8 cellular contexts compared by ENCODE assay signal in genomic region chr5:124906339-124907097, GRCh38.
DNase-seq lines count a peak whose midpoint lies in the region; ATAC-seq, FAIRE-seq and TF ChIP-seq lines count a peak whose summit lies in the region.

No MANE protein-coding gene starts in this region.

- H3K27me3 Mint-ChIP-seq in activated T-helper 1 cell treated with anti-CD3 and anti-CD28 coated beads, Interleukin-12 subunit alpha, Interleukin-12 subunit beta, Interleukin-2, Interleukin-4 antibody, amounts not matched to agents 30 ng/mL and 10 ng/mL and 1 ng/mL, durations not matched to agents 14 hours and 24 hours and 36 hours (ENCODE audit: insufficient read depth), result no peaks in the 10 kb centered on the region

- H3K4me3 ChIP-seq in brain microvascular endothelial cell (ENCODE audit: low read depth, low read length), result no peak overlapping the region
- peak overlapping the region in 1 of 2 donors; percentile 12 for H3K4me3 ChIP-seq in kidney (ENCODE audit: low read length in 2 of 2)

- H3K4me1 Mint-ChIP-seq in activated T-helper 1 cell treated with anti-CD3 and anti-CD28 coated beads, Interleukin-12 subunit alpha, Interleukin-12 subunit beta, Interleukin-2, Interleukin-4 antibody, amounts not matched to agents 30 ng/mL and 10 ng/mL and 1 ng/mL, durations not matched to agents 14 hours and 24 hours and 36 hours (ENCODE audit: low read depth), result peaks cover 26% of the 10 kb centered on the region

- intact Hi-C loops in kidney (cut with DNase I), result no loop called here
- intact Hi-C loops in activated T-helper 1 cell treated with anti-CD3 and anti-CD28 coated beads, Interleukin-12 subunit alpha, Interleukin-12 subunit beta, Interleukin-2, Interleukin-4 antibody, amounts not matched to agents 30 ng/mL and 10 ng/mL and 1 ng/mL, durations not matched to agents 14 hours and 24 hours and 36 hours (cut with micrococcal nuclease), result loop anchor here (10.0 kb wide), 2 partner anchors 308 to 322 kb away; no protein-coding TSS in a partner anchor

- no peaks in the 10 kb centered on the region for H3K27me3 ChIP-seq in brain microvascular endothelial cell (replicated peaks)

- FAIRE-seq in kidney (lab: Jason Lieb, UNC), result peak; percentile 42

- no peak overlapping the region for H3K4me3 Mint-ChIP-seq in activated T-helper 1 cell treated with anti-CD3 and anti-CD28 coated beads, Interleukin-12 subunit alpha, Interleukin-12 subunit beta, Interleukin-2, Interleukin-4 antibody, amounts not matched to agents 30 ng/mL and 10 ng/mL and 1 ng/mL, durations not matched to agents 14 hours and 24 hours and 36 hours

- H3K9ac ChIP-seq in kidney (ENCODE audit: low read length in 2 of 2), result no peak overlapping the region

- no peaks in the 10 kb centered on the region for H3K36me3 Mint-ChIP-seq in activated T-helper 1 cell treated with anti-CD3 and anti-CD28 coated beads, Interleukin-12 subunit alpha, Interleukin-12 subunit beta, Interleukin-2, Interleukin-4 antibody, amounts not matched to agents 30 ng/mL and 10 ng/mL and 1 ng/mL, durations not matched to agents 14 hours and 24 hours and 36 hours (ENCODE audit: low read depth)

- TF ChIP-seq CTCF in brain microvascular endothelial cell (IDR thresholded peaks at IDR 0.05; ENCODE audit: low read depth, low read length, missing control alignments) (peak; percentile 26), kidney (IDR thresholded peaks at IDR 0.05; ENCODE audit: borderline replicate concordance, extremely low read depth, insufficient read depth) (no peak)

- no peaks in the 10 kb centered on the region for H3K36me3 ChIP-seq in brain microvascular endothelial cell (replicated peaks)
- no peaks in the 10 kb centered on the region for H3K36me3 ChIP-seq in kidney (ENCODE audit: control insufficient read depth in 1 of 2, insufficient read depth in 2 of 2, low read length in 2 of 2)

- H3K27ac ChIP-seq in brain microvascular endothelial cell, result no peak overlapping the region
- peak overlapping the region; percentile 71 to 74 for H3K27ac ChIP-seq in kidney (ENCODE audit: low read depth in 2 of 2, low read length in 2 of 2)

- ATAC-seq in GM21526 (IDR thresholded peaks at IDR 0.05; ENCODE audit: low FRiP score, unreplicated experiment), result no peak

- H3K27ac Mint-ChIP-seq in activated T-helper 1 cell treated with anti-CD3 and anti-CD28 coated beads, Interleukin-12 subunit alpha, Interleukin-12 subunit beta, Interleukin-2, Interleukin-4 antibody, amounts not matched to agents 30 ng/mL and 10 ng/mL and 1 ng/mL, durations not matched to agents 14 hours and 24 hours and 36 hours, result no peak overlapping the region

- DNase-seq in COLO668 (lab: John Stamatoyannopoulos, UW; ENCODE audit: unreplicated experiment), result peak; percentile 28
- DNase-seq in NCI-H2029 treated with DMSO at 0.1 percent for 48 hours (lab: John Stamatoyannopoulos, UW), result peak; percentile 48
- peak; percentile 64 for DNase-seq in brain microvascular endothelial cell
- DNase-seq in kidney, result peak; percentile 82
- peak; percentile 85 for DNase-seq in stromal cell of bone marrow (ENCODE audit: low read depth)
- DNase-seq in AML-193 (lab: John Stamatoyannopoulos, UW), result no peak
- DNase-seq in activated T-helper 1 cell treated with anti-CD3 and anti-CD28 coated beads, Interleukin-12 subunit alpha, Interleukin-12 subunit beta, Interleukin-2, Interleukin-4 antibody, amounts not matched to agents 30 ng/mL and 10 ng/mL and 1 ng/mL, durations not matched to agents 14 hours and 24 hours and 36 hours (ENCODE audit: low spot score), result no peak

- H3K9me3 Mint-ChIP-seq in activated T-helper 1 cell treated with anti-CD3 and anti-CD28 coated beads, Interleukin-12 subunit alpha, Interleukin-12 subunit beta, Interleukin-2, Interleukin-4 antibody, amounts not matched to agents 30 ng/mL and 10 ng/mL and 1 ng/mL, durations not matched to agents 14 hours and 24 hours and 36 hours, result no peaks in the 10 kb centered on the region

- peaks cover 19 to 34% of the 10 kb centered on the region in 2 donors for H3K4me1 ChIP-seq in kidney (ENCODE audit: control insufficient read depth in 1 of 2, insufficient read depth in 1 of 2, low read depth in 1 of 2, low read length in 2 of 2)

- in situ Hi-C loops in brain microvascular endothelial cell (cut with HindIII; ENCODE audit: low pct_ligation_motif_present, low sequenced_read_pairs), result no loop called here

- H3K9me3 ChIP-seq in kidney (ENCODE audit: control insufficient read depth in 1 of 2, low read length in 2 of 2), result no peaks in the 10 kb centered on the region

Comparison
In these comparisons a context has a peak if more than half of its experiments do, and no peak if none do; other contexts are left out.
1. DNase-seq: peak in COLO668 (single experiment), NCI-H2029 treated with DMSO at 0.1 percent for 48 hours (single experiment), brain microvascular endothelial cell (single experiment), kidney (single experiment) and stromal cell of bone marrow (single experiment); none in AML-193 (0 of 2) and activated T-helper 1 cell treated with anti-CD3 and anti-CD28 coated beads, Interleukin-12 subunit alpha, Interleukin-12 subunit beta, Interleukin-2, Interleukin-4 antibody, amounts not matched to agents 30 ng/mL and 10 ng/mL and 1 ng/mL, durations not matched to agents 14 hours and 24 hours and 36 hours (single experiment).